Comparison of ENCODE assay signal across 18 cellular contexts in the genomic region with DNA sequence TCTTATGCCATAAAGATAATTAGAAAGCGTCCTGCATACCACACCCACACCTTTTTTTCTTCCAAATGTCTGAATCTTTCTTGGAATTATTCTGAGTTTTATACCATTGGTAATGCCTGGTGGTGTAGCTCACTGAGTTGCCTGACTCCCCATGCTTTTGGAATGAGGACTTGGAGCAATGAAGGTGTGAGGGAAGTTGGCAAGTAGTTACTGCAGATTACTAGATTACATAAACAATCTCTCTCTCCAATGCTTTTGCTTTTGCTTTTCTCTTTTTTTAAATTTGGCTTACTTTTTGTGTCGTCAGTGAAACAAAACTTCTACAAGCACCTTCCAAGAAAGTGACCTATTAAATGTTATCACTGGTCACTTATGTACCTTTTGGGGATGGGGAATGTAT.
"Had no signal": no experiment of that assay in that cellular context is flagged by ENCODE, and none has a peak within 500 bp of the region (broad histone marks: within the 10 kb centered on the region; RNA-seq: fewer than 3 reads in every experiment).

No MANE protein-coding gene starts in this region.

- H3K9me3 Mint-ChIP-seq: activated naive CD8-positive, alpha-beta T cell treated with anti-CD3 and anti-CD28 coated beads, Interleukin-2, amount 50 U/mL, for 24 hours; activated T-helper 17 cell treated with anti-CD3 and anti-CD28 coated beads, Interleukin-2, amount 50 U/mL, for 72 hours; stimulated activated naive CD8-positive, alpha-beta T cell treated with anti-CD3 and anti-CD28 coated beads, Interleukin-15, amount 100 ng/mL, for 72 hours; T-cell had no signal

- FAIRE-seq: pancreas had no signal

- H3K36me3 ChIP-seq: ascending aorta, esophagus squamous epithelium, pancreas, sigmoid colon, upper lobe of left lung had no signal

- H3K27me3 ChIP-seq: ascending aorta, esophagus squamous epithelium, pancreas, sigmoid colon, spleen, upper lobe of left lung had no signal

- H3K9me3 ChIP-seq: ascending aorta, esophagus squamous epithelium, pancreas, sigmoid colon, spleen, upper lobe of left lung had no signal

- H3K4me1 Mint-ChIP-seq: stimulated activated naive CD8-positive, alpha-beta T cell treated with anti-CD3 and anti-CD28 coated beads, Interleukin-15, amount 100 ng/mL, for 72 hours had no signal

- H3K27ac ChIP-seq: esophagus squamous epithelium, pancreas, sigmoid colon, spleen, upper lobe of left lung had no signal

- DNase-seq: activated CD4-positive, CD25-positive, alpha-beta regulatory T cell treated with anti-CD3 and anti-CD28 coated beads, Interleukin-2, amount 50 U/mL, for 72 hours; activated naive CD4-positive, alpha-beta T cell treated with Interleukin-2 at 50 U/mL for 16 hours; activated naive CD8-positive, alpha-beta T cell treated with anti-CD3 and anti-CD28 coated beads, Interleukin-2, amount 50 U/mL, for 24 hours; activated T-cell treated with anti-CD3 and anti-CD28 coated beads for 4 hours; esophagus squamous epithelium; foreskin fibroblast; glutamatergic neuron; hypothalamus; kidney glomerular epithelial cell; pancreas; sigmoid colon; spleen; stimulated activated naive CD8-positive, alpha-beta T cell treated with anti-CD3 and anti-CD28 coated beads, Interleukin-15, amount 100 ng/mL, for 72 hours; T-cell; T-helper 9 cell; upper lobe of left lung had no signal

- H3K4me3 ChIP-seq: ascending aorta, esophagus squamous epithelium, pancreas, sigmoid colon, spleen, upper lobe of left lung had no signal

- H3K4me3 Mint-ChIP-seq: activated naive CD8-positive, alpha-beta T cell treated with anti-CD3 and anti-CD28 coated beads, Interleukin-2, amount 50 U/mL, for 24 hours; activated T-helper 17 cell treated with anti-CD3 and anti-CD28 coated beads, Interleukin-2, amount 50 U/mL, for 72 hours; stimulated activated naive CD8-positive, alpha-beta T cell treated with anti-CD3 and anti-CD28 coated beads, Interleukin-15, amount 100 ng/mL, for 72 hours; T-cell had no signal

- H3K27me3 Mint-ChIP-seq: activated naive CD8-positive, alpha-beta T cell treated with anti-CD3 and anti-CD28 coated beads, Interleukin-2, amount 50 U/mL, for 24 hours; activated T-helper 17 cell treated with anti-CD3 and anti-CD28 coated beads, Interleukin-2, amount 50 U/mL, for 72 hours; stimulated activated naive CD8-positive, alpha-beta T cell treated with anti-CD3 and anti-CD28 coated beads, Interleukin-15, amount 100 ng/mL, for 72 hours; T-cell had no signal

- H3K27ac Mint-ChIP-seq: activated naive CD8-positive, alpha-beta T cell treated with anti-CD3 and anti-CD28 coated beads, Interleukin-2, amount 50 U/mL, for 24 hours; stimulated activated naive CD8-positive, alpha-beta T cell treated with anti-CD3 and anti-CD28 coated beads, Interleukin-15, amount 100 ng/mL, for 72 hours; T-cell had no signal

- H3K4me1 ChIP-seq: pancreas had no signal
